1 cellular context compared by ENCODE assay signal in genomic region chr1:26035203-26035958, GRCh38.
TF ChIP-seq lines count a peak whose summit lies in the region.

No MANE protein-coding gene starts in this region.

TF ChIP-seq in HepG2, 621 proteins besides CTCF, POLR2A, EP300 and RAD21 (continued from another document):
- TF ChIP-seq ZBTB3 (CRISPR knock-in tag; IDR thresholded peaks at IDR 0.05; ENCODE audit: borderline replicate concordance, low read depth), result 0 out of 2 replicates have a peak, but pooled peaks have one; percentile 23
- no peak for TF ChIP-seq ZSCAN22 (CRISPR knock-in tag; IDR thresholded peaks at IDR 0.05)
- no peak for TF ChIP-seq ZNF235 (CRISPR knock-in tag; IDR thresholded peaks at IDR 0.05; ENCODE audit: borderline replicate concordance)
- TF ChIP-seq CSRNP2 (CRISPR knock-in tag; conservative IDR thresholded peaks at IDR 0.05; ENCODE audit: low read depth), result no peak
- TF ChIP-seq ZBTB7A (CRISPR knock-in tag; IDR thresholded peaks at IDR 0.05), result no peak
- no peak for TF ChIP-seq RELA (CRISPR knock-in tag; IDR thresholded peaks at IDR 0.05)
- no peak for TF ChIP-seq ZNF337 (CRISPR knock-in tag; IDR thresholded peaks at IDR 0.05; ENCODE audit: borderline replicate concordance, low read depth)
- no peak for TF ChIP-seq ZNF264 (CRISPR knock-in tag; IDR thresholded peaks at IDR 0.05)
- TF ChIP-seq ZNF205 (CRISPR knock-in tag; IDR thresholded peaks at IDR 0.05), result 0 out of 2 replicates have a peak, but pooled peaks have one; percentile 11
- no peak for TF ChIP-seq ZNF639 (CRISPR knock-in tag; conservative IDR thresholded peaks at IDR 0.05)
- no peak for TF ChIP-seq IKZF4 (CRISPR knock-in tag; IDR thresholded peaks at IDR 0.05; ENCODE audit: borderline replicate concordance, low read depth, not compliant biosample characterization)
- TF ChIP-seq DZIP1 (CRISPR knock-in tag; IDR thresholded peaks at IDR 0.05), result no peak
- TF ChIP-seq ATF6 (CRISPR knock-in tag; conservative IDR thresholded peaks at IDR 0.05), result no peak
- TF ChIP-seq HIC2 (CRISPR knock-in tag; IDR thresholded peaks at IDR 0.05; ENCODE audit: low read depth), result no peak
- TF ChIP-seq NCOA1 (CRISPR knock-in tag; IDR thresholded peaks at IDR 0.05), result no peak
- TF ChIP-seq SMARCE1 (IDR thresholded peaks at IDR 0.05; ENCODE audit: borderline replicate concordance), result no peak
- no peak for TF ChIP-seq ZFP82 (CRISPR knock-in tag; IDR thresholded peaks at IDR 0.05; ENCODE audit: borderline replicate concordance)
- no peak for TF ChIP-seq SRSF9 (IDR thresholded peaks at IDR 0.05; ENCODE audit: borderline replicate concordance, insufficient read depth, low read depth, low read length, poor library complexity, severe bottlenecking)
- no peak for TF ChIP-seq ZNF564 (CRISPR knock-in tag; IDR thresholded peaks at IDR 0.05)
- TF ChIP-seq ZBTB2 (CRISPR knock-in tag; IDR thresholded peaks at IDR 0.05; ENCODE audit: low read depth), result no peak
- TF ChIP-seq ARHGAP35 (CRISPR knock-in tag; IDR thresholded peaks at IDR 0.05; ENCODE audit: borderline replicate concordance), result peak; percentile 33; the same call in 1 of the 2 replicates
- TF ChIP-seq ZNF282 (IDR thresholded peaks at IDR 0.05; ENCODE audit: partially characterized antibody), result no peak
- TF ChIP-seq ZNF556 (CRISPR knock-in tag; IDR thresholded peaks at IDR 0.05; ENCODE audit: borderline replicate concordance), result peak; percentile 19; the same call in 1 of the 2 replicates
- TF ChIP-seq ZNF703 (CRISPR knock-in tag; IDR thresholded peaks at IDR 0.05; ENCODE audit: borderline replicate concordance), result no peak
- TF ChIP-seq GMEB1 (CRISPR knock-in tag; IDR thresholded peaks at IDR 0.05; ENCODE audit: borderline replicate concordance), result peak; percentile 12; the same call in 1 of the 2 replicates
- peak; percentile 73 for TF ChIP-seq RBFOX2 (IDR thresholded peaks at IDR 0.05; ENCODE audit: low read depth, low read length)
- peak; percentile 16; the same call in 1 of the 2 replicates for TF ChIP-seq ZNF263 (CRISPR knock-in tag; IDR thresholded peaks at IDR 0.05)
- TF ChIP-seq TBP (CRISPR knock-in tag; IDR thresholded peaks at IDR 0.05), result no peak
- TF ChIP-seq JDP2 (CRISPR knock-in tag; IDR thresholded peaks at IDR 0.05; ENCODE audit: borderline replicate concordance), result no peak
- TF ChIP-seq PLSCR1 (CRISPR knock-in tag; IDR thresholded peaks at IDR 0.05; ENCODE audit: borderline replicate concordance), result no peak
- TF ChIP-seq GATA4 (IDR thresholded peaks at IDR 0.05; ENCODE audit: borderline replicate concordance, low read depth), result peak; percentile 73; the same call in 1 of the 2 replicates
- peak; percentile 87; the same call in 1 of the 2 replicates for TF ChIP-seq ZNF790 (CRISPR knock-in tag; IDR thresholded peaks at IDR 0.05; ENCODE audit: borderline replicate concordance)
- TF ChIP-seq ZNF672 (CRISPR knock-in tag; IDR thresholded peaks at IDR 0.05), result no peak
